In the genomic region with DNA sequence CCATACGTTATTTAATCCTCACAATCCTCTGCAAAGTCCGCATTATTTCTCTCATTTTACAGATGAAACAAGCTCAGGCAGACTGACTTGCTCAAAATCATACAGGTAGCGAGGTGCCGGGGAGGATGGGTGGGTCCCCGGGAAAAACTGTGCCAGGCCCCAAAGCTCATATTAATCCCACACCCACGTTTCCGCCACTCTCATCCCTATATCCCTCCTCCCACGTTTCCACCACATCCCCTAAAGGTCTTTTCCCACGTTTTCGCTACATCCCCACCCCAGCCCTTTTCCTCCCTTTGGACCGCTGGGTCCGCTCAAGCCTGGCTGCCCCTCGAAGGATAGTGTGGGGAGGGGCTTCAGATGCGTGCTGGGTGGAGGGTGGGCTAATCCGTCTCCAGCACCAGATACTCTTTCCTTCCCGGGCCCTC, we compare ENCODE assay signal across 8 cellular contexts. TPM values are rescaled to one million over a fixed set of nuclear protein-coding genes. Genes with fewer than 3 reads are reported as not detected.
DNase-seq lines count a peak whose midpoint lies in the region; ATAC-seq, FAIRE-seq and TF ChIP-seq lines count a peak whose summit lies in the region.

No MANE protein-coding gene starts in this region.

- intact Hi-C loops in right cardiac atrium (cut with DNase I) = no loop called here

- no peaks in the 10 kb centered on the region for H3K36me3 Mint-ChIP-seq in HFFc6 (ENCODE audit: low read depth)
- no peaks in the 10 kb centered on the region for H3K36me3 Mint-ChIP-seq in stimulated activated effector memory CD8-positive, alpha-beta T cell treated with anti-CD3 and anti-CD28 coated beads, Interleukin-12 subunit alpha, Interleukin-12 subunit beta, amount 100 ng/mL, for 72 hours

- H3K4me3 Mint-ChIP-seq in HFFc6 = peak overlapping the region; percentile 90
- H3K4me3 Mint-ChIP-seq in stimulated activated effector memory CD8-positive, alpha-beta T cell treated with anti-CD3 and anti-CD28 coated beads, Interleukin-12 subunit alpha, Interleukin-12 subunit beta, amount 100 ng/mL, for 72 hours = peak overlapping the region; percentile 81

- 21% methylated on average over 16 of the region's 16 CpGs for WGBS in right cardiac atrium

- peak overlapping the region; percentile 90 for H3K4me3 ChIP-seq in WI38 (ENCODE audit: low read depth, low read length)
- peak overlapping the region; percentile 89 for H3K4me3 ChIP-seq in right cardiac atrium (ENCODE audit: low read length)

- ATAC-seq in right cardiac atrium = no peak
- no peak for ATAC-seq in stimulated activated effector memory CD8-positive, alpha-beta T cell treated with anti-CD3 and anti-CD28 coated beads, Interleukin-12 subunit alpha, Interleukin-12 subunit beta, amount 100 ng/mL, for 72 hours
- ATAC-seq in GM18861 (IDR thresholded peaks at IDR 0.05; ENCODE audit: unreplicated experiment) = no peak

- peak overlapping the region; percentile 10 for H3K27ac ChIP-seq in right cardiac atrium (ENCODE audit: low read length)

- no peaks in the 10 kb centered on the region for H3K9me3 Mint-ChIP-seq in HFFc6
- H3K9me3 Mint-ChIP-seq in stimulated activated effector memory CD8-positive, alpha-beta T cell treated with anti-CD3 and anti-CD28 coated beads, Interleukin-12 subunit alpha, Interleukin-12 subunit beta, amount 100 ng/mL, for 72 hours = no peaks in the 10 kb centered on the region

- TF ChIP-seq CTCF in HFFc6 (IDR thresholded peaks at IDR 0.05) (no peak), WI38 (IDR thresholded peaks at IDR 0.05; ENCODE audit: low read depth, low read length) (no peak)

- peak overlapping the region; percentile 88 for H3K27ac Mint-ChIP-seq in HFFc6
- peak overlapping the region; percentile 92 for H3K27ac Mint-ChIP-seq in stimulated activated effector memory CD8-positive, alpha-beta T cell treated with anti-CD3 and anti-CD28 coated beads, Interleukin-12 subunit alpha, Interleukin-12 subunit beta, amount 100 ng/mL, for 72 hours

- no peak for DNase-seq in HFFc6
- DNase-seq in right cardiac atrium = peak in 1 of 3 donors; percentile 11
- no peak for DNase-seq in stimulated activated effector memory CD8-positive, alpha-beta T cell treated with anti-CD3 and anti-CD28 coated beads, Interleukin-12 subunit alpha, Interleukin-12 subunit beta, amount 100 ng/mL, for 72 hours (ENCODE audit: low spot score in 2 of 2)
- DNase-seq in H54 (ENCODE audit: insufficient read length, low spot score) = no peak
- no peak for DNase-seq in MV-4-11 (lab: John Stamatoyannopoulos, UW)
- no peak for DNase-seq in GOT3 (lab: John Stamatoyannopoulos, UW)

- no peaks in the 10 kb centered on the region for H3K4me1 ChIP-seq in right cardiac atrium (ENCODE audit: control insufficient read depth, insufficient read depth, low read length)

- no peaks in the 10 kb centered on the region for H3K27me3 ChIP-seq in right cardiac atrium (ENCODE audit: control insufficient read depth, insufficient read depth)

- no peak for TF ChIP-seq POLR2A in H54 (IDR thresholded peaks at IDR 0.05; ENCODE audit: low read depth, low read length)

- H3K9me3 ChIP-seq in right cardiac atrium (ENCODE audit: control insufficient read depth, low read length) = no peaks in the 10 kb centered on the region

- peaks cover 64% of the 10 kb centered on the region for H3K4me1 Mint-ChIP-seq in HFFc6 (ENCODE audit: low read depth)
- H3K4me1 Mint-ChIP-seq in stimulated activated effector memory CD8-positive, alpha-beta T cell treated with anti-CD3 and anti-CD28 coated beads, Interleukin-12 subunit alpha, Interleukin-12 subunit beta, amount 100 ng/mL, for 72 hours = peaks cover 23% of the 10 kb centered on the region

- H3K27me3 Mint-ChIP-seq in HFFc6 (ENCODE audit: insufficient read depth) = no peaks in the 10 kb centered on the region

- no peak for FAIRE-seq in H54 (lab: Jason Lieb, UNC)

RNA-seq across cellular contexts. Expression of gene FSD1L, which starts 0.4 kb away (rescaled TPM):
- total RNA-seq in HFFc6 (2021; fragmentation: NEBNext Ultra II Directional; extraction: Animal tissue kit (Norgen Biotek cat#: 25700)) = 1 to 10 TPM; 1.6 to 3.0 (median 2.4) TPM
- total RNA-seq in right cardiac atrium = 1 to 10 TPM; 2.9 to 5.3 (median 3.8) TPM
- 1.0 TPM for polyA plus RNA-seq in right cardiac atrium
